ENCODE assay signal across 21 cellular contexts in genomic region chrX:129145382-129145781, GRCh38.
"Had no signal": no experiment of that assay in that cellular context is flagged by ENCODE, and none has a peak within 500 bp of the region (broad histone marks: within the 10 kb centered on the region; RNA-seq: fewer than 3 reads in every experiment).

No MANE protein-coding gene starts in this region.

- H3K27me3 ChIP-seq: neural progenitor cell, spleen, testis, tibial nerve had no signal

- H3K9me3 ChIP-seq: left ventricle myocardium inferior, lower lobe of right lung, psoas muscle, spleen, testis, tibial nerve had no signal

- H3K4me3 ChIP-seq: left ventricle myocardium inferior, lower lobe of right lung, neural progenitor cell, psoas muscle, spleen, testis, tibial nerve had no signal

- DNase-seq: effector memory CD4-positive, alpha-beta T cell; kidney; left cardiac atrium; left ventricle myocardium inferior; lower lobe of right lung; natural killer cell; nucleus accumbens; psoas muscle; spleen; stimulated activated CD4-positive, alpha-beta T cell treated with anti-CD3 and anti-CD28 coated beads, Interleukin-2, amount 100 ng/mL, for 24 hours; stimulated activated CD4-positive, alpha-beta T cell treated with anti-CD3 and anti-CD28 coated beads, Interleukin-4, amount 100 ng/mL, for 4 hours; stimulated activated naive B cell treated with anti-CD40 and anti-IgM and Interleukin-4, amounts not matched to agents 10 μg/mL and 1 μg/mL and 100 μg/mL, for 72 hours; stimulated activated naive CD8-positive, alpha-beta T cell treated with anti-CD3 and anti-CD28 coated beads, Interleukin-15, amount 100 ng/mL, for 72 hours; testis had no signal

- H3K9me3 Mint-ChIP-seq: memory B cell; mesothelial cell of epicardium; natural killer cell; neural progenitor cell; stimulated activated naive B cell treated with anti-CD40 and anti-IgM and Interleukin-4, amounts not matched to agents 10 μg/mL and 1 μg/mL and 100 μg/mL, for 72 hours; stimulated activated naive CD8-positive, alpha-beta T cell treated with anti-CD3 and anti-CD28 coated beads, Interleukin-15, amount 100 ng/mL, for 72 hours had no signal

- H3K27me3 Mint-ChIP-seq: memory B cell; stimulated activated naive CD8-positive, alpha-beta T cell treated with anti-CD3 and anti-CD28 coated beads, Interleukin-15, amount 100 ng/mL, for 72 hours had no signal

- H3K36me3 ChIP-seq: left ventricle myocardium inferior, lower lobe of right lung, neural progenitor cell, spleen, tibial nerve had no signal

- ATAC-seq: esophagus mucosa; left cardiac atrium; lower lobe of right lung; natural killer cell; psoas muscle; sciatic nerve; stimulated activated naive B cell treated with anti-CD40 and anti-IgM and Interleukin-4, amounts not matched to agents 10 μg/mL and 1 μg/mL and 100 μg/mL, for 72 hours; stimulated activated naive CD8-positive, alpha-beta T cell treated with anti-CD3 and anti-CD28 coated beads, Interleukin-15, amount 100 ng/mL, for 72 hours had no signal

- H3K27ac Mint-ChIP-seq: memory B cell; mesothelial cell of epicardium; natural killer cell; neural progenitor cell; stimulated activated naive B cell treated with anti-CD40 and anti-IgM and Interleukin-4, amounts not matched to agents 10 μg/mL and 1 μg/mL and 100 μg/mL, for 72 hours; stimulated activated naive CD8-positive, alpha-beta T cell treated with anti-CD3 and anti-CD28 coated beads, Interleukin-15, amount 100 ng/mL, for 72 hours had no signal

- H3K36me3 Mint-ChIP-seq: memory B cell; mesothelial cell of epicardium; natural killer cell; neural progenitor cell; stimulated activated naive B cell treated with anti-CD40 and anti-IgM and Interleukin-4, amounts not matched to agents 10 μg/mL and 1 μg/mL and 100 μg/mL, for 72 hours had no signal

- H3K4me3 Mint-ChIP-seq: memory B cell; mesothelial cell of epicardium; natural killer cell; neural progenitor cell; stimulated activated naive B cell treated with anti-CD40 and anti-IgM and Interleukin-4, amounts not matched to agents 10 μg/mL and 1 μg/mL and 100 μg/mL, for 72 hours; stimulated activated naive CD8-positive, alpha-beta T cell treated with anti-CD3 and anti-CD28 coated beads, Interleukin-15, amount 100 ng/mL, for 72 hours had no signal

- H3K4me1 Mint-ChIP-seq: memory B cell; mesothelial cell of epicardium; natural killer cell; stimulated activated naive B cell treated with anti-CD40 and anti-IgM and Interleukin-4, amounts not matched to agents 10 μg/mL and 1 μg/mL and 100 μg/mL, for 72 hours; stimulated activated naive CD8-positive, alpha-beta T cell treated with anti-CD3 and anti-CD28 coated beads, Interleukin-15, amount 100 ng/mL, for 72 hours had no signal

- H3K4me1 ChIP-seq: left ventricle myocardium inferior, lower lobe of right lung, neural progenitor cell, parathyroid adenoma, psoas muscle, spleen, testis, tibial nerve had no signal
